In the genomic region with DNA sequence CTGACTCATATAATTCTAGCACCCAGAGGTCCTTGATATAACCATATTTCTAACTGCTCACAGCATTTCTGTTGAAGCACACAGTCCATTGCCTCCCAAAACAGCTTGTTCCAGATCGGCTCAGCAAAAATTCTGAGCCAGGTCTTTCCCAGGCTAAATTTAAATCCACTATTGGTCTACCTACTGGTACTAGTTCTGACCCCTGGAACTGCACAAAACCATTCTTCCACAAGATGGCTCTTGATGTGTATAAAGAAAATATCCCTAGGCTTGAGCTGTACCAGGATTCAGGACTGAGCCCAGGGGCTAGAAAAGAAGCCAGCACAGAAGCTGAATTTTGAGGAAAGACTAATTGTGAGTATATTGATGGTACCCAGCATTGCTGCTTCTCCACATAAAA, we compare ENCODE assay signal across 9 cellular contexts.
A peak's percentile ranks its signal among the peaks of the same experiment; 100 is the strongest.
DNase-seq lines count a peak whose midpoint lies in the region; TF ChIP-seq lines count a peak whose summit lies in the region.
"Had no signal": no experiment of that assay in that cellular context is flagged by ENCODE, and none has a peak within 500 bp of the region (broad histone marks: within the 10 kb centered on the region; RNA-seq: fewer than 3 reads in every experiment).

No MANE protein-coding gene starts in this region.

- no peaks in the 10 kb centered on the region for H3K4me1 Mint-ChIP-seq in activated CD4-positive, alpha-beta T cell treated with anti-CD3 and anti-CD28 coated beads, Interleukin-2, amount 10 ng/mL, durations not matched to agents 24 days and 14 days

- H3K27ac Mint-ChIP-seq in activated CD4-positive, alpha-beta T cell treated with anti-CD3 and anti-CD28 coated beads, Interleukin-2, amount 10 ng/mL, durations not matched to agents 24 days and 14 days = no peak overlapping the region

- H3K9me3 Mint-ChIP-seq in activated CD4-positive, alpha-beta T cell treated with anti-CD3 and anti-CD28 coated beads, Interleukin-2, amount 10 ng/mL, durations not matched to agents 24 days and 14 days = peaks cover 3% of the 10 kb centered on the region

- H3K36me3 Mint-ChIP-seq in activated CD4-positive, alpha-beta T cell treated with anti-CD3 and anti-CD28 coated beads, Interleukin-2, amount 10 ng/mL, durations not matched to agents 24 days and 14 days (ENCODE audit: low read depth) = no peaks in the 10 kb centered on the region

- H3K4me3 Mint-ChIP-seq in activated CD4-positive, alpha-beta T cell treated with anti-CD3 and anti-CD28 coated beads, Interleukin-2, amount 10 ng/mL, durations not matched to agents 24 days and 14 days = no peak overlapping the region

- DNase-seq in AG09309 (ENCODE audit: low read depth) (no peak), Kasumi-1 (lab: John Stamatoyannopoulos, UW) (peak; percentile 38 to 52), cardiac fibroblast (ENCODE audit: low read depth in 2 of 2) (peak; percentile 33 to 72), left kidney (ENCODE audit: low read depth, low spot score) (peak; percentile 42), GM19238 (ENCODE audit: insufficient read length, low spot score) (no peak)
- DNase-seq in NK-92 treated with Interleukin-12 subunit alpha and Interleukin-12 subunit beta, amount 100 ng/mL, for 24 hours (lab: John Stamatoyannopoulos, UW) = no peak
- DNase-seq in activated CD4-positive, alpha-beta T cell treated with anti-CD3 and anti-CD28 coated beads, Interleukin-2, amount 10 ng/mL, durations not matched to agents 24 days and 14 days = no peak
- DNase-seq in central memory CD4-positive, alpha-beta T cell = no peak
- DNase-seq: stimulated activated CD4-positive, alpha-beta T cell treated with anti-CD3 and anti-CD28 coated beads, Interleukin-15, amount 100 ng/mL, for 24 hours had no signal

- peak; percentile 38 for TF ChIP-seq CTCF in AG09309 (IDR thresholded peaks at IDR 0.05; ENCODE audit: control insufficient read depth, insufficient read depth, low read depth, low read length, missing control alignments)
- TF ChIP-seq CTCF in cardiac fibroblast (IDR thresholded peaks at IDR 0.05; ENCODE audit: low read depth, low read length) = no peak

- H3K4me3 ChIP-seq in AG09309 (ENCODE audit: control insufficient read depth, low read depth, low read length) (no peak overlapping the region), cardiac fibroblast (replicated peaks in 1 of 2; ENCODE audit: low read depth in 2 of 2, low read length in 2 of 2) (no peak overlapping the region)

- peaks cover 24% of the 10 kb centered on the region for H3K27me3 Mint-ChIP-seq in activated CD4-positive, alpha-beta T cell treated with anti-CD3 and anti-CD28 coated beads, Interleukin-2, amount 10 ng/mL, durations not matched to agents 24 days and 14 days

- intact Hi-C loops in activated CD4-positive, alpha-beta T cell treated with anti-CD3 and anti-CD28 coated beads, Interleukin-2, amount 10 ng/mL, durations not matched to agents 24 days and 14 days (cut with micrococcal nuclease) = no loop called here

Comparison
In these comparisons a context has a peak if more than half of its experiments do, and no peak if none do; other contexts are left out.
1. DNase-seq: peak in Kasumi-1 (2 of 2), cardiac fibroblast (2 of 2) and left kidney (single experiment); none in AG09309 (single experiment), GM19238 (single experiment), NK-92 treated with Interleukin-12 subunit alpha and Interleukin-12 subunit beta, amount 100 ng/mL, for 24 hours (single experiment), activated CD4-positive, alpha-beta T cell treated with anti-CD3 and anti-CD28 coated beads, Interleukin-2, amount 10 ng/mL, durations not matched to agents 24 days and 14 days (single experiment) and central memory CD4-positive, alpha-beta T cell (single experiment).